In the genomic region with DNA sequence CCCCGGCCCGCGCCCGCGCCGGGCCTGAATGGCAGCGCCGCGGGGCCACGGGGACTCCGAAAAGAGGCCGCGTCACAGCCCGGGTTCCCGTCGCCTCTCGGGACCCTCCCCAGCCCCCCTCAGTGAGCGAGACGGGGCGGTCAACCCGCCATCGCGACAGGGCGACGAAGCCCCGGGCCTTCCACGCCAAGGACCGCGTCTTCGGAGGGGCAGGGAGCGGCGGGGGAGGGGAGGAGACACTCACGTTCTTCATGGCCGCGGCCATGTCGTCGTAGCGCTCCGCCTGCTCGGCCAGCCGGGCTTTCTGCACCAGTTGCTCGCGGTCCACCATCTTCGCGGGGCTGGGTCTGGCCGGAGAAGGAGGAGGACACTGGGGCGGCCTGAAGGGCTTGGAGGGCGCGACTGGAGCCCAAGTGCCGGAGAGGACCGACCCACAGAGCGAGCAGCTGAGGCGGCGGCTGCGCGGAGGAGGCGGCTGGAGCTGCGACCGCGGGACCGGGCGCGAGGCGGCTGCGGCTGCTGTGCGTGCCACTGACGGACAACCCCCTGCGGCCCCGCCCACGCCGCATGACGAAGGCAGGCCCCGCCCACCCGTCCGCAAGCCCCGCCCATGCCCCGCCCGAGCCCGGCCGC, we compare ENCODE assay signal across 1 cellular context.
A peak's percentile ranks its signal among the peaks of the same experiment; 100 is the strongest.
TF ChIP-seq lines count a peak whose summit lies in the region.

Gene YWHAG, minus strand, starts transcription at position 514 of the 633 bp plus-strand sequence. Its CDS starts 183 bp downstream, at position 331.

TF ChIP-seq in HEK293, 187 proteins besides CTCF, POLR2A, EP300 and RAD21 (continued from another document):
- TF ChIP-seq TRIM28 (IDR thresholded peaks at IDR 0.05; ENCODE audit: borderline replicate concordance, low read length), result no peak
- peak; percentile 49; the same call in 1 of the 2 replicates for TF ChIP-seq OVOL3 (tag by site-specific recombination; IDR thresholded peaks at IDR 0.05)
- TF ChIP-seq ZBTB20 (tag by site-specific recombination; IDR thresholded peaks at IDR 0.05), result peak; percentile 66
- no peak for TF ChIP-seq ZNF394 (tag by site-specific recombination; IDR thresholded peaks at IDR 0.05; ENCODE audit: borderline replicate concordance)
- TF ChIP-seq ZNF639 (tag by site-specific recombination; IDR thresholded peaks at IDR 0.05), result no peak
- no peak for TF ChIP-seq ZNF155 (tag by site-specific recombination; IDR thresholded peaks at IDR 0.05)
- TF ChIP-seq ZNF558 (tag by site-specific recombination; IDR thresholded peaks at IDR 0.05), result no peak
- peak; percentile 75; the same call in 1 of the 2 replicates for TF ChIP-seq ZNF2 (tag by site-specific recombination; IDR thresholded peaks at IDR 0.05)
- TF ChIP-seq ZNF561 (tag by site-specific recombination; IDR thresholded peaks at IDR 0.05; ENCODE audit: borderline replicate concordance), result peak; percentile 41; the same call in 1 of the 2 replicates
- TF ChIP-seq ZNF292 (tag by site-specific recombination; IDR thresholded peaks at IDR 0.05; ENCODE audit: borderline replicate concordance, low read depth), result no peak
- TF ChIP-seq SP7 (tag by site-specific recombination; IDR thresholded peaks at IDR 0.05), result peak; percentile 69
- no peak; the same call in 1 of the 2 replicates for TF ChIP-seq WT1 (tag by site-specific recombination; IDR thresholded peaks at IDR 0.05)
- TF ChIP-seq, protein P1, sequence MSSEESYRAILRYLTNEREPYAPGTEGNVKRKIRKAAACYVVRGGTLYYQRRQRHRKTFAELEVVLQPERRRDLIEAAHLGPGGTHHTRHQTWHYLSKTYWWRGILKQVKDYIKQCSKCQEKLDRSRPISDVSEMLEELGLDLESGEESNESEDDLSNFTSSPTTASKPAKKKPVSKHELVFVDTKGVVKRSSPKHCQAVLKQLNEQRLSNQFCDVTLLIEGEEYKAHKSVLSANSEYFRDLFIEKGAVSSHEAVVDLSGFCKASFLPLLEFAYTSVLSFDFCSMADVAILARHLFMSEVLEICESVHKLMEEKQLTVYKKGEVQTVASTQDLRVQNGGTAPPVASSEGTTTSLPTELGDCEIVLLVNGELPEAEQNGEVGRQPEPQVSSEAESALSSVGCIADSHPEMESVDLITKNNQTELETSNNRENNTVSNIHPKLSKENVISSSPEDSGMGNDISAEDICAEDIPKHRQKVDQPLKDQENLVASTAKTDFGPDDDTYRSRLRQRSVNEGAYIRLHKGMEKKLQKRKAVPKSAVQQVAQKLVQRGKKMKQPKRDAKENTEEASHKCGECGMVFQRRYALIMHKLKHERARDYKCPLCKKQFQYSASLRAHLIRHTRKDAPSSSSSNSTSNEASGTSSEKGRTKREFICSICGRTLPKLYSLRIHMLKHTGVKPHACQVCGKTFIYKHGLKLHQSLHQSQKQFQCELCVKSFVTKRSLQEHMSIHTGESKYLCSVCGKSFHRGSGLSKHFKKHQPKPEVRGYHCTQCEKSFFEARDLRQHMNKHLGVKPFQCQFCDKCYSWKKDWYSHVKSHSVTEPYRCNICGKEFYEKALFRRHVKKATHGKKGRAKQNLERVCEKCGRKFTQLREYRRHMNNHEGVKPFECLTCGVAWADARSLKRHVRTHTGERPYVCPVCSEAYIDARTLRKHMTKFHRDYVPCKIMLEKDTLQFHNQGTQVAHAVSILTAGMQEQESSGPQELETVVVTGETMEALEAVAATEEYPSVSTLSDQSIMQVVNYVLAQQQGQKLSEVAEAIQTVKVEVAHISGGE (tag by site-specific recombination; conservative IDR thresholded peaks at IDR 0.05; ENCODE audit: low read depth), result no peak; the same call in 1 of the 2 replicates
- 0 out of 2 replicates have a peak, but pooled peaks have one; percentile 40 for TF ChIP-seq BCL11B (tag by site-specific recombination; IDR thresholded peaks at IDR 0.05; ENCODE audit: low read depth)
- no peak for TF ChIP-seq ZNF211 (tag by site-specific recombination; IDR thresholded peaks at IDR 0.05; ENCODE audit: low read depth)
- 0 out of 2 replicates have a peak, but pooled peaks have one; percentile 21 for TF ChIP-seq ZNF596 (tag by site-specific recombination; IDR thresholded peaks at IDR 0.05)
- no peak for TF ChIP-seq SALL2 (tag by site-specific recombination; IDR thresholded peaks at IDR 0.05; ENCODE audit: borderline replicate concordance)
- TF ChIP-seq, protein P2, sequence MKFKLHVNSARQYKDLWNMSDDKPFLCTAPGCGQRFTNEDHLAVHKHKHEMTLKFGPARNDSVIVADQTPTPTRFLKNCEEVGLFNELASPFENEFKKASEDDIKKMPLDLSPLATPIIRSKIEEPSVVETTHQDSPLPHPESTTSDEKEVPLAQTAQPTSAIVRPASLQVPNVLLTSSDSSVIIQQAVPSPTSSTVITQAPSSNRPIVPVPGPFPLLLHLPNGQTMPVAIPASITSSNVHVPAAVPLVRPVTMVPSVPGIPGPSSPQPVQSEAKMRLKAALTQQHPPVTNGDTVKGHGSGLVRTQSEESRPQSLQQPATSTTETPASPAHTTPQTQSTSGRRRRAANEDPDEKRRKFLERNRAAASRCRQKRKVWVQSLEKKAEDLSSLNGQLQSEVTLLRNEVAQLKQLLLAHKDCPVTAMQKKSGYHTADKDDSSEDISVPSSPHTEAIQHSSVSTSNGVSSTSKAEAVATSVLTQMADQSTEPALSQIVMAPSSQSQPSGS (tag by site-specific recombination; IDR thresholded peaks at IDR 0.05; ENCODE audit: low read depth), result no peak
- TF ChIP-seq ZNF302 (tag by site-specific recombination; IDR thresholded peaks at IDR 0.05; ENCODE audit: low read depth), result no peak
- TF ChIP-seq ZNF610 (tag by site-specific recombination; IDR thresholded peaks at IDR 0.05; ENCODE audit: borderline replicate concordance), result peak; percentile 36; the same call in 1 of the 2 replicates
